ENCODE assay signal across 33 cellular contexts in genomic region chr2:7982054-7982453, GRCh38.
DNase-seq lines count a peak whose midpoint lies in the region; ATAC-seq, FAIRE-seq and TF ChIP-seq lines count a peak whose summit lies in the region.
"Had no signal": no experiment of that assay in that cellular context is flagged by ENCODE, and none has a peak within 500 bp of the region (broad histone marks: within the 10 kb centered on the region; RNA-seq: fewer than 3 reads in every experiment).

No MANE protein-coding gene starts in this region.

- H4K91ac ChIP-seq in H1 (replicated peaks; ENCODE audit: insufficient read length, low read length) = no peak overlapping the region

- no peaks in the 10 kb centered on the region for H3K9me1 ChIP-seq in K562 (ENCODE audit: control insufficient read depth, insufficient read depth, low read length)

- no peak overlapping the region for H3K23ac ChIP-seq in H1 (ENCODE audit: insufficient read length)

- H2BK120ac ChIP-seq in H1 (replicated peaks; ENCODE audit: low read depth, low read length) = no peak overlapping the region

- no peak overlapping the region for H3K4ac ChIP-seq in H1 (replicated peaks; ENCODE audit: insufficient read length, low read depth, low read length)

- no peak overlapping the region for H2BK12ac ChIP-seq in H1 (ENCODE audit: low read depth, low read length)

- H3K14ac ChIP-seq in H1 (ENCODE audit: insufficient read length) = no peak overlapping the region

- H3K4me3 ChIP-seq in HEK293 (ENCODE audit: low read depth, low read length) (no peak overlapping the region), K562 (no peak overlapping the region), H1 (ENCODE audit: extremely low read depth in 1 of 4, insufficient read depth in 2 of 4, low read depth in 3 of 4, low read length in 4 of 4) (no peak overlapping the region), breast epithelium (no peak overlapping the region)
- H3K4me3 ChIP-seq: A549; BLaER1; BLaER1 treated with 17β-estradiol and CSF1 and Interleukin-3, amounts not matched to agents 10 nM and 100 nM had no signal

- WGBS in K562 (ENCODE audit: insufficient coverage, low coverage, missing lambda C conversion rate) = 0% methylated on average over 1 of the region's 1 CpG
- WGBS in H1 (ENCODE audit: extremely low coverage in 1 of 2, insufficient coverage in 1 of 2, insufficient read length in 1 of 2, insufficient replicate concordance in 2 of 2, low coverage in 1 of 2, low lambda C conversion rate in 2 of 2, missing lambda C conversion rate in 1 of 2), 2 experiments = 96% methylated on average over 1 of the region's 1 CpG; no CpG with 5 or more reads in 1 of the 2 experiments

- H3K36me3 ChIP-seq in HEK293 (ENCODE audit: control insufficient read depth in 2 of 2, insufficient read depth in 1 of 2, low read length in 2 of 2) (no peaks in the 10 kb centered on the region), K562 (ENCODE audit: control insufficient read depth, insufficient read depth, low read length) (no peaks in the 10 kb centered on the region), H1 (ENCODE audit: control insufficient read depth in 2 of 4, insufficient read depth in 4 of 4, low read length in 3 of 4) (no peaks in the 10 kb centered on the region), breast epithelium (no peaks in the 10 kb centered on the region)
- H3K36me3 ChIP-seq: BE2C; BLaER1; BLaER1 treated with 17β-estradiol and CSF1 and Interleukin-3, amounts not matched to agents 10 nM and 100 nM had no signal

- H2BK5ac ChIP-seq in H1 (ENCODE audit: low read depth, low read length) = no peak overlapping the region

- H2AFZ ChIP-seq in K562 (ENCODE audit: low read depth, low read length) (no peak overlapping the region), H1 (ENCODE audit: low read length) (no peak overlapping the region)

- no peak for FAIRE-seq in K562 (lab: Jason Lieb, UNC)
- no peak for FAIRE-seq in H1 (lab: Jason Lieb, UNC)
- no peak for FAIRE-seq in urothelium cell line (lab: Jason Lieb, UNC)
- FAIRE-seq: A204.1, A549, D721Med had no signal

- H3K23me2 ChIP-seq in H1 (ENCODE audit: low read depth, low read length) = no peaks in the 10 kb centered on the region

- H3K79me2 ChIP-seq in K562 (ENCODE audit: control insufficient read depth, insufficient read depth, low read length) = no peaks in the 10 kb centered on the region
- H3K79me2 ChIP-seq in H1 (ENCODE audit: control insufficient read depth in 1 of 2, insufficient read depth in 2 of 2, low read length in 2 of 2) = no peaks in the 10 kb centered on the region

- no peak overlapping the region for H3K9ac ChIP-seq in K562 (ENCODE audit: insufficient read depth in 1 of 2, low read depth in 2 of 2, low read length in 2 of 2)
- no peak overlapping the region for H3K9ac ChIP-seq in H1 (replicated peaks in 1 of 4; ENCODE audit: extremely low read depth in 1 of 4, low read depth in 3 of 4, low read length in 3 of 4)
- H3K9ac ChIP-seq: BLaER1; BLaER1 treated with 17β-estradiol and CSF1 and Interleukin-3, amounts not matched to agents 10 nM and 100 nM had no signal

- no peak overlapping the region for H2BK15ac ChIP-seq in H1 (ENCODE audit: low read length)

- no peak overlapping the region for H2BK20ac ChIP-seq in H1 (ENCODE audit: low read length)

- in situ Hi-C loops in K562 (cut with MboI) = no loop called here

- H4K5ac ChIP-seq in H1 (ENCODE audit: insufficient read length, low read depth, low read length) = no peak overlapping the region

- H3K27me3 ChIP-seq in K562 (ENCODE audit: control insufficient read depth in 2 of 2, insufficient read depth in 2 of 2, low read length in 2 of 2) (peaks cover 4 to 9% of the 10 kb centered on the region in 2 experiments; a peak in 2 of 5 replicates), H1 (replicated peaks in 1 of 4; ENCODE audit: control insufficient read depth in 3 of 4, extremely low read depth in 1 of 4, insufficient read depth in 3 of 4, low read length in 3 of 4) (no peaks in the 10 kb centered on the region), breast epithelium (no peaks in the 10 kb centered on the region)
- H3K27me3 ChIP-seq: BE2C; BLaER1; BLaER1 treated with 17β-estradiol and CSF1 and Interleukin-3, amounts not matched to agents 10 nM and 100 nM had no signal

- ATAC-seq in K562 = no peak
- ATAC-seq: A549; CD8-positive, alpha-beta T cell had no signal

- no peak overlapping the region for H2AK5ac ChIP-seq in H1 (ENCODE audit: low read depth, low read length)

- TF ChIP-seq EP300 in K562 (IDR thresholded peaks at IDR 0.05; ENCODE audit: low read length) (no peak), H1 (IDR thresholded peaks at IDR 0.05; ENCODE audit: borderline replicate concordance in 1 of 2, low read depth in 2 of 2, low read length in 2 of 2) (no peak)

- intact Hi-C loops in K562 (cut with micrococcal nuclease) (no loop called here), breast epithelium (cut with DNase I; ENCODE audit: low total_unique reads) (no loop called here)

- POLR2A ChIA-PET in HEK293 (lab: Yijun Ruan, JAX) = no interaction called here
- POLR2A ChIA-PET in K562 (lab: Yijun Ruan, JAX) = interaction anchor here (0.7 kb wide), 1 partner anchor 24 kb away, joined by 3 read pairs; no protein-coding TSS in a partner anchor
- POLR2A ChIA-PET in H1 (lab: Charles Lee; ENCODE audit: partially characterized antibody) = no interaction called here

- no peaks in the 10 kb centered on the region for H4K20me1 ChIP-seq in K562 (replicated peaks; ENCODE audit: control insufficient read depth, insufficient read depth, low read length)
- no peaks in the 10 kb centered on the region for H4K20me1 ChIP-seq in H1 (replicated peaks in 1 of 2; ENCODE audit: control insufficient read depth in 1 of 2, insufficient read depth in 2 of 2, low read length in 2 of 2)
- H4K20me1 ChIP-seq: BLaER1; BLaER1 treated with 17β-estradiol and CSF1 and Interleukin-3, amounts not matched to agents 10 nM and 100 nM had no signal

- no peak overlapping the region for H3K18ac ChIP-seq in H1 (ENCODE audit: extremely low read depth, low read length)

- H3K56ac ChIP-seq in H1 (replicated peaks; ENCODE audit: insufficient read length, low read depth, low read length) = no peak overlapping the region

- no peak overlapping the region for H4K8ac ChIP-seq in H1 (ENCODE audit: extremely low read depth, insufficient read depth, low read length)

- H3K79me1 ChIP-seq in H1 (ENCODE audit: low read depth, low read length) = no peaks in the 10 kb centered on the region

- no peaks in the 10 kb centered on the region for H3K9me3 ChIP-seq in HEK293 (ENCODE audit: control insufficient read depth, insufficient read depth, low read depth, low read length)
- H3K9me3 ChIP-seq in K562 (replicated peaks; ENCODE audit: control insufficient read depth, insufficient read depth, low read depth, low read length) = no peaks in the 10 kb centered on the region
- no peaks in the 10 kb centered on the region for H3K9me3 ChIP-seq in H1 (ENCODE audit: insufficient read depth in 2 of 2, low read depth in 1 of 2, low read length in 1 of 2)
- H3K9me3 ChIP-seq in breast epithelium = peaks cover 0 to 6% of the 10 kb centered on the region in 2 donors
- H3K9me3 ChIP-seq: BE2C had no signal

- no peaks in the 10 kb centered on the region for H3K4me1 ChIP-seq in HEK293 (ENCODE audit: control insufficient read depth, insufficient read depth, low read length)
- H3K4me1 ChIP-seq in K562 (replicated peaks in 1 of 2; ENCODE audit: control insufficient read depth in 2 of 2, insufficient read depth in 2 of 2, low read length in 2 of 2) = no peaks in the 10 kb centered on the region
- no peaks in the 10 kb centered on the region for H3K4me1 ChIP-seq in H1 (replicated peaks in 1 of 4; ENCODE audit: control insufficient read depth in 3 of 4, insufficient read depth in 4 of 4, low read length in 3 of 4)
- no peaks in the 10 kb centered on the region for H3K4me1 ChIP-seq in breast epithelium
- H3K4me1 ChIP-seq: A549; BE2C; BLaER1; BLaER1 treated with 17β-estradiol and CSF1 and Interleukin-3, amounts not matched to agents 10 nM and 100 nM; Caco-2 had no signal

- TF ChIP-seq RAD21 in K562 (CRISPR knock-in tag; conservative IDR thresholded peaks at IDR 0.05 in 1 of 2, IDR thresholded peaks at IDR 0.05 in 1 of 2) (no peak), H1 (IDR thresholded peaks at IDR 0.05 in 1 of 2, conservative IDR thresholded peaks at IDR 0.05 in 1 of 2; ENCODE audit: low read depth in 2 of 2, low read length in 2 of 2) (no peak)

- TF ChIP-seq CTCF in HEK293 (tag by site-specific recombination; IDR thresholded peaks at IDR 0.05) (no peak), K562 (IDR thresholded peaks at IDR 0.05 in 2 of 3, conservative IDR thresholded peaks at IDR 0.05 in 1 of 3; ENCODE audit: insufficient read depth in 2 of 3, low read depth in 1 of 3, low read length in 3 of 3) (no peak), H1 (IDR thresholded peaks at IDR 0.05; ENCODE audit: control extremely low read depth in 1 of 3, insufficient read depth in 1 of 3, low read depth in 1 of 3, low read length in 3 of 3) (no peak), breast epithelium (IDR thresholded peaks at IDR 0.05) (no peak)

- no peak for DNase-seq in K562 (ENCODE audit: extremely low read depth in 1 of 4, low spot score in 3 of 4)
- no peak for DNase-seq in H1 (ENCODE audit: low read depth in 1 of 2, low spot score in 2 of 2)
- no peak for DNase-seq in urothelium cell line (ENCODE audit: low spot score)
- no peak for DNase-seq in KG1 (lab: John Stamatoyannopoulos, UW)
- DNase-seq in breast epithelium (ENCODE audit: low spot score in 2 of 2) = no peak
- DNase-seq: 8988T; ACHN; AML-193; BE2C; C1 segment of cervical spinal cord; Caco-2; Calu3; CD4-positive, alpha-beta memory T cell; CD4-positive, alpha-beta T cell; CD4-positive, CD25-positive, alpha-beta regulatory T cell; CD8-positive, alpha-beta memory T cell; CD8-positive, alpha-beta T cell; COR-L47; DMS 273 treated with DMSO at 0.1 percent for 48 hours; DMS153; DMS53; DMS79; DMS79 treated with DMSO at 0.1 percent for 48 hours; DND-41; EL had no signal

- CTCF ChIA-PET in HEK293 (lab: Yijun Ruan, JAX) (no interaction called here), K562 (lab: Yijun Ruan, JAX; ENCODE audit: low intra/inter-chr PET ratio) (no interaction called here), H1 (lab: Charles Lee; ENCODE audit: partially characterized antibody) (interaction anchor here (0.8 kb wide), 1 partner anchor 9 kb away, joined by 3 read pairs; no protein-coding TSS in a partner anchor)

- H3K27ac ChIP-seq in HEK293 (ENCODE audit: extremely low read depth, low read depth, low read length) = no peak overlapping the region
- no peak overlapping the region for H3K27ac ChIP-seq in K562 (ENCODE audit: extremely low read depth, low read depth, low read length)
- H3K27ac ChIP-seq in H1 (ENCODE audit: low read depth, low read length) = no peak overlapping the region
- no peak overlapping the region for H3K27ac ChIP-seq in breast epithelium
- H3K27ac ChIP-seq: 22Rv1; A549; BLaER1; BLaER1 treated with 17β-estradiol and CSF1 and Interleukin-3, amounts not matched to agents 10 nM and 100 nM; C4-2B had no signal

- BruUV-seq in K562 (replicated peaks; lab: Mats Ljungman, UMichigan) = no TSS peak

- TF ChIP-seq POLR2A in K562 (conservative IDR thresholded peaks at IDR 0.05) (no peak), H1 (IDR thresholded peaks at IDR 0.05; ENCODE audit: control extremely low read depth in 1 of 2, low read depth in 2 of 2, low read length in 2 of 2) (no peak), breast epithelium (IDR thresholded peaks at IDR 0.05) (no peak)

- H3K4me2 ChIP-seq in K562 (ENCODE audit: insufficient read depth, low read length) = no peak overlapping the region
- H3K4me2 ChIP-seq in H1 (ENCODE audit: insufficient read depth in 1 of 2, low read depth in 2 of 2, low read length in 2 of 2) = no peak overlapping the region
- H3K4me2 ChIP-seq: A549; BLaER1; BLaER1 treated with 17β-estradiol and CSF1 and Interleukin-3, amounts not matched to agents 10 nM and 100 nM had no signal

Comparison
In these comparisons a context has a peak if more than half of its experiments do, and no peak if none do; other contexts are left out.
1. Of the 44 proteins assayed by ChIP-seq in both K562 and HEK293: peak only in K562: none; only in HEK293: SETDB1; in both: none; in neither: 43.